Comparison of ENCODE assay signal across 1 cellular context in genomic region chr2:105772362-105772761, GRCh38.
TF ChIP-seq lines count a peak whose summit lies in the region.

No MANE protein-coding gene starts in this region.

TF ChIP-seq in HepG2, 621 proteins besides CTCF, POLR2A, EP300 and RAD21:
- TF ChIP-seq NKX3-1 (CRISPR knock-in tag; IDR thresholded peaks at IDR 0.05), result no peak
- TF ChIP-seq ADNP (CRISPR knock-in tag; IDR thresholded peaks at IDR 0.05), result no peak
- TF ChIP-seq ZNF543 (CRISPR knock-in tag; IDR thresholded peaks at IDR 0.05), result no peak
